Comparison of ENCODE assay signal across 11 cellular contexts in the genomic region with DNA sequence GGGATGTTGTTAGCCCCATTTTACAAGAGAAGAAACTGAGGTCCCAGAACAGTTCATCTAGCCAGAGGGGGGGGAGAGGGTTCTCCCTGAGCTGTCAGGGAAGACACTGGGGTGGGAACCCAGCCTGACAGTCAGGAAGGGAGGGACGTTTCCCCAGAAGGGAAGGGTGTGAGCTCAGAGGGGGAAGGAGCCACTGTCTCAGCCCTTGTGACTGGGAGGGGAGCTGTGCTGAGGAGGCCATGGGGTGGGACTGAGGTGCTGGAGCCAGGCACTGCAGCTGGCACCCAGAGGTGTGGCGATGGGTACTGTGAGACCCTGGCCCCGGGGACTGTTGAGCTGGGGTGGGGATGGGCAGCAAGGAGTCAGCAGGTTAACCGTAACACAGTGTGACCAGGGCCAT. TPM values are rescaled to one million over a fixed set of nuclear protein-coding genes. Genes with fewer than 3 reads are reported as not detected.
"Had no signal": no experiment of that assay in that cellular context is flagged by ENCODE, and none has a peak within 500 bp of the region (broad histone marks: within the 10 kb centered on the region; RNA-seq: fewer than 3 reads in every experiment).

No MANE protein-coding gene starts in this region.

- H3K36me3 ChIP-seq: adrenal gland, neutrophil had no signal

- H3K27ac ChIP-seq: adrenal gland, esophagus squamous epithelium, neutrophil had no signal

- H3K27ac Mint-ChIP-seq: activated B cell treated with CpG ODN at 0.5 μM for 24 hours; activated CD4-positive, alpha-beta T cell treated with anti-CD3 and anti-CD28 coated beads, Interleukin-2, amount 10 ng/mL, durations not matched to agents 24 days and 14 days; activated T-helper 2 cell treated with anti-CD3 and anti-CD28 coated beads, Interferon-gamma antibody, Interleukin-2, Interleukin-4, amounts not matched to agents 10 μg/mL and 5 μg/mL and 100 μg/mL, durations not matched to agents 14 hours and 24 hours and 36 hours had no signal

- DNase-seq: activated B cell treated with CpG ODN at 0.5 μM for 24 hours; activated CD4-positive, alpha-beta T cell treated with anti-CD3 and anti-CD28 coated beads, Interleukin-2, amount 10 ng/mL, durations not matched to agents 24 days and 14 days; activated naive CD4-positive, alpha-beta T cell treated with anti-CD3 and anti-CD28 coated beads, Interleukin-2, amount 50 U/mL, for 16 hours; adrenal gland; esophagus squamous epithelium; foreskin fibroblast; glutamatergic neuron; posterior cingulate gyrus; small intestine had no signal

- H3K9me3 Mint-ChIP-seq: activated B cell treated with CpG ODN at 0.5 μM for 24 hours; activated CD4-positive, alpha-beta T cell treated with anti-CD3 and anti-CD28 coated beads, Interleukin-2, amount 10 ng/mL, durations not matched to agents 24 days and 14 days; activated T-helper 2 cell treated with anti-CD3 and anti-CD28 coated beads, Interferon-gamma antibody, Interleukin-2, Interleukin-4, amounts not matched to agents 10 μg/mL and 5 μg/mL and 100 μg/mL, durations not matched to agents 14 hours and 24 hours and 36 hours had no signal

- H3K9me3 ChIP-seq: adrenal gland, esophagus squamous epithelium, neutrophil had no signal

- H3K4me1 Mint-ChIP-seq: activated B cell treated with CpG ODN at 0.5 μM for 24 hours; activated CD4-positive, alpha-beta T cell treated with anti-CD3 and anti-CD28 coated beads, Interleukin-2, amount 10 ng/mL, durations not matched to agents 24 days and 14 days had no signal

- H3K4me3 ChIP-seq: adrenal gland, esophagus squamous epithelium had no signal

- H3K27me3 ChIP-seq: adrenal gland, esophagus squamous epithelium, neutrophil had no signal

- H3K4me3 Mint-ChIP-seq: activated B cell treated with CpG ODN at 0.5 μM for 24 hours; activated CD4-positive, alpha-beta T cell treated with anti-CD3 and anti-CD28 coated beads, Interleukin-2, amount 10 ng/mL, durations not matched to agents 24 days and 14 days had no signal

- H3K27me3 Mint-ChIP-seq: activated B cell treated with CpG ODN at 0.5 μM for 24 hours had no signal

RNA-seq across cellular contexts. Expression of gene DAGLA, which starts 35.7 kb away (rescaled TPM):
- total RNA-seq: activated B cell treated with CpG ODN at 0.5 μM for 24 hours had no signal
